In genomic region chr14:25049559-25050493, GRCh38 we compare ENCODE assay signal across 8 cellular contexts.
DNase-seq lines count a peak whose midpoint lies in the region; ATAC-seq and TF ChIP-seq lines count a peak whose summit lies in the region.

TSS of gene STXBP6 (minus strand) at chr14:25050147. CDS start at chr14:24974818, 75,329 bp downstream.

- TF ChIP-seq CTCF in astrocyte of the cerebellum (IDR thresholded peaks at IDR 0.05; ENCODE audit: low read depth, low read length, missing control alignments): no peak

- DNase-seq in DMS79 treated with DMSO at 0.1 percent for 48 hours (lab: John Stamatoyannopoulos, UW): peak; percentile 87
- peak; percentile 79 for DNase-seq in HCEC 1CT
- peak; percentile 75 for DNase-seq in NCI-H226
- no peak for DNase-seq in astrocyte of the cerebellum (ENCODE audit: low read depth)
- peak; percentile 26 for DNase-seq in hepatic stellate cell (ENCODE audit: low spot score)
- DNase-seq in posterior cingulate gyrus: peak; percentile 75 to 98 (median 80)
- no peak for DNase-seq in GDM1 (lab: John Stamatoyannopoulos, UW)

- ATAC-seq in HG03097 (IDR thresholded peaks at IDR 0.05; ENCODE audit: low FRiP score, unreplicated experiment): no peak

- peak within 1 kb of the TSS; percentile 57 for H3K4me3 ChIP-seq in astrocyte of the cerebellum (ENCODE audit: low read depth, low read length)

- intact Hi-C loops in posterior cingulate gyrus (cut with DNase I): loop anchor here (5.0 to 10.0 kb wide), 2 partner anchors 82 to 85 kb away; no protein-coding TSS in a partner anchor

- in situ Hi-C loops in astrocyte of the cerebellum (cut with HindIII; ENCODE audit: low sequenced_read_pairs): no loop called here

Comparison
In these comparisons a context has a peak if more than half of its experiments do, and no peak if none do; other contexts are left out.
1. DNase-seq: peak in DMS79 treated with DMSO at 0.1 percent for 48 hours (single experiment), HCEC 1CT (single experiment), NCI-H226 (single experiment), hepatic stellate cell (single experiment) and posterior cingulate gyrus (10 of 10); none in astrocyte of the cerebellum (single experiment) and GDM1 (single experiment).